Comparison of ENCODE assay signal across 8 cellular contexts in genomic region chr16:21599158-21599993, GRCh38. TPM values are rescaled to one million over a fixed set of nuclear protein-coding genes. Genes with fewer than 3 reads are reported as not detected.
DNase-seq lines count a peak whose midpoint lies in the region; ATAC-seq and TF ChIP-seq lines count a peak whose summit lies in the region.

Gene METTL9, plus strand, starts transcription at chr16:21599577. Its CDS starts 157 bp downstream, at chr16:21599734.

- intact Hi-C loops in CD8-positive, alpha-beta T cell (cut with DNase I, micrococcal nuclease): loop anchor here (1.0 to 10.0 kb wide), 9 partner anchors 41 to 1548 kb away; partner anchors contain the start of genes MOSMO (in 2 of the 2), POLR3E (in 1 of the 2) and USP31 (in 1 of the 2)

- no peaks in the 10 kb centered on the region for H3K27me3 ChIP-seq in CD8-positive, alpha-beta T cell (ENCODE audit: insufficient read depth, low read length)
- no peaks in the 10 kb centered on the region for H3K27me3 ChIP-seq in effector memory CD4-positive, alpha-beta T cell (replicated peaks; ENCODE audit: control insufficient read depth, insufficient read depth, low read length, poor library complexity, severe bottlenecking)

- peak; percentile 91 for ATAC-seq in CD8-positive, alpha-beta T cell
- peak; percentile 88 for ATAC-seq in GM19467 (IDR thresholded peaks at IDR 0.05; ENCODE audit: unreplicated experiment)

- no peaks in the 10 kb centered on the region for H3K36me3 ChIP-seq in CD8-positive, alpha-beta T cell (ENCODE audit: insufficient read depth, low read length)
- H3K36me3 ChIP-seq in effector memory CD4-positive, alpha-beta T cell (ENCODE audit: control insufficient read depth, insufficient read depth, low read length): no peaks in the 10 kb centered on the region

- peaks cover 47% of the 10 kb centered on the region for H3K4me1 ChIP-seq in CD8-positive, alpha-beta T cell (ENCODE audit: insufficient read depth, low read length)
- H3K4me1 ChIP-seq in effector memory CD4-positive, alpha-beta T cell (ENCODE audit: control insufficient read depth, insufficient read depth, low read length, poor library complexity, severe bottlenecking): peaks cover 20% of the 10 kb centered on the region

- no peaks in the 10 kb centered on the region for H3K27me3 Mint-ChIP-seq in CD8-positive, alpha-beta T cell (ENCODE audit: low read depth)

- peak within 1 kb of the TSS; percentile 91 for H3K27ac ChIP-seq in CD8-positive, alpha-beta T cell (ENCODE audit: low read depth, low read length)
- H3K27ac ChIP-seq in effector memory CD4-positive, alpha-beta T cell (ENCODE audit: insufficient read depth, low read length, poor library complexity, severe bottlenecking): peak within 1 kb of the TSS; percentile 91

- TF ChIP-seq CTCF in CD8-positive, alpha-beta T cell (IDR thresholded peaks at IDR 0.05): no peak

- POLR2A ChIA-PET in CD8-positive, alpha-beta T cell (lab: Charles Lee): interaction anchor here (1.2 to 3.3 kb wide), 3 partner anchors 12 to 46 kb away, joined by 3 to 18 read pairs (median 5); no protein-coding TSS in a partner anchor
- POLR2A ChIA-PET in activated CD8-positive, alpha-beta memory T cell treated with anti-CD3 and anti-CD28 coated beads for 36 hours (lab: Charles Lee): interaction anchor here (0.6 kb wide), 1 partner anchor 22 kb away, joined by 5 read pairs; no protein-coding TSS in a partner anchor

- H3K4me3 Mint-ChIP-seq in CD8-positive, alpha-beta T cell: peak within 1 kb of the TSS; percentile 87

- peaks cover 62% of the 10 kb centered on the region for H3K4me1 Mint-ChIP-seq in CD8-positive, alpha-beta T cell (ENCODE audit: low read depth)

- peaks cover 3% of the 10 kb centered on the region for H3K36me3 Mint-ChIP-seq in CD8-positive, alpha-beta T cell

- no peaks in the 10 kb centered on the region for H3K9me3 ChIP-seq in CD8-positive, alpha-beta T cell (ENCODE audit: low read length)
- no peaks in the 10 kb centered on the region for H3K9me3 ChIP-seq in effector memory CD4-positive, alpha-beta T cell (ENCODE audit: control insufficient read depth, low read length)

- H3K9me3 Mint-ChIP-seq in CD8-positive, alpha-beta T cell: no peaks in the 10 kb centered on the region

- peak; percentile 92 to 97 (median 94) for DNase-seq in CD8-positive, alpha-beta T cell
- peak; percentile 71 for DNase-seq in HS-27A (ENCODE audit: low read depth)
- DNase-seq in NK-92 (lab: John Stamatoyannopoulos, UW; ENCODE audit: unreplicated experiment): peak; percentile 57
- peak; percentile 87 to 91 (median 90) for DNase-seq in effector memory CD4-positive, alpha-beta T cell
- DNase-seq in medulla oblongata (ENCODE audit: extremely low spot score): peak; percentile 97
- DNase-seq in stimulated activated CD8-positive, alpha-beta memory T cell treated with anti-CD3 and anti-CD28 coated beads, Interleukin-12 subunit alpha, Interleukin-12 subunit beta, amount 100 ng/mL, for 1 hour (ENCODE audit: low read depth): peak; percentile 89

- CTCF ChIA-PET in CD8-positive, alpha-beta T cell (lab: Charles Lee): interaction anchor here (0.8 to 2.4 kb wide), 4 partner anchors 13 to 109 kb away, joined by 3 to 10 read pairs (median 3); no protein-coding TSS in a partner anchor
- CTCF ChIA-PET in activated CD8-positive, alpha-beta memory T cell treated with anti-CD3 and anti-CD28 coated beads for 36 hours (lab: Charles Lee): no interaction called here

- H3K27ac Mint-ChIP-seq in CD8-positive, alpha-beta T cell: peak within 1 kb of the TSS; percentile 96

- H3K4me3 ChIP-seq in CD8-positive, alpha-beta T cell (ENCODE audit: low read depth, low read length): peak within 1 kb of the TSS; percentile 96
- peak within 1 kb of the TSS; percentile 84 for H3K4me3 ChIP-seq in effector memory CD4-positive, alpha-beta T cell (ENCODE audit: insufficient read depth, low read depth, low read length, poor library complexity, severe bottlenecking)

RNA-seq across cellular contexts. Expression of gene METTL9, which starts in this region (rescaled TPM):
- 10 to 100 TPM; 93.8 to 99.0 TPM for total RNA-seq in CD8-positive, alpha-beta T cell
- 10 to 100 TPM; 79.9 to 80.2 TPM for total RNA-seq in activated CD8-positive, alpha-beta memory T cell treated with anti-CD3 and anti-CD28 coated beads for 36 hours

Comparison
In these comparisons a context has a peak if more than half of its experiments do, and no peak if none do; other contexts are left out.
1. Peak in every context shown above with its lines: DNase-seq, ATAC-seq, H3K4me3 ChIP-seq and H3K27ac ChIP-seq.